8 cellular contexts compared by ENCODE assay signal in the genomic region with DNA sequence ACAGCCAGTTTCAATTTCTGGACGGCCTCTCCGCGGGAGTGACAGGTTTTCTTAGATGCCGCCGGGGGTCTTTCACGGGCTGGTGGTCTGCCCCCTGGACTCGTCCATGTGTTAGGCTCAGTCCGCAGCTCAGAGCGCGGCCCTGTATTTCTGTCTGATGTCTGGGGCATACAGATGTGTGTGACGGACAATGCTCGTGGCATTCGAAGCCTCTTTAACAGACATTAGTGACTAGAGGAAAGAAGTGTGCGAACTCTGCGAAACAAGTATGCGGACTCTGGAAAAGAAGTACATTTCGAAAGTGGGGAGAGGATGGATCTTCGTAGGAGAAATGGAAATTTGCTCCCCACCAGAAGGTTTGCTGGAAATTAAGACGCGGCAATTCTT. TPM values are rescaled to one million over a fixed set of nuclear protein-coding genes. Genes with fewer than 3 reads are reported as not detected.
DNase-seq lines count a peak whose midpoint lies in the region; ATAC-seq and TF ChIP-seq lines count a peak whose summit lies in the region.

No MANE protein-coding gene starts in this region.

- in situ Hi-C loops in astrocyte of the cerebellum (cut with HindIII; ENCODE audit: low sequenced_read_pairs), result no loop called here

- DNase-seq in BJ (ENCODE audit: low read depth) (no peak), astrocyte of the cerebellum (ENCODE audit: low read depth) (no peak), immature natural killer cell (peak in 1 of 3 donors; percentile 7), NCI-H2081 treated with DMSO at 0.1 percent for 48 hours (lab: John Stamatoyannopoulos, UW) (no peak), EL (no peak)
- DNase-seq in stimulated activated naive CD8-positive, alpha-beta T cell treated with anti-CD3 and anti-CD28 coated beads, Interleukin-15, amount 100 ng/mL, for 72 hours, result no peak

- H3K27me3 Mint-ChIP-seq in immature natural killer cell (ENCODE audit: low read depth in 3 of 3), result peaks cover 9 to 15% (median 9%) of the 10 kb centered on the region in 3 donors
- no peaks in the 10 kb centered on the region for H3K27me3 Mint-ChIP-seq in stimulated activated naive CD8-positive, alpha-beta T cell treated with anti-CD3 and anti-CD28 coated beads, Interleukin-15, amount 100 ng/mL, for 72 hours

- POLR2A ChIA-PET in BJ (lab: Charles Lee), result no interaction called here

- H3K4me1 ChIP-seq in HUES64 (ENCODE audit: insufficient read depth, low read length), result peaks cover 11% of the 10 kb centered on the region; the same call in 1 of the 2 replicates

- no peaks in the 10 kb centered on the region for H3K9me3 ChIP-seq in HUES64 (ENCODE audit: insufficient read depth, low read depth, low read length)

- no peak for TF ChIP-seq CTCF in BJ (IDR thresholded peaks at IDR 0.05; ENCODE audit: insufficient read depth, low read depth, low read length)
- TF ChIP-seq CTCF in astrocyte of the cerebellum (IDR thresholded peaks at IDR 0.05; ENCODE audit: low read depth, low read length, missing control alignments), result no peak

- H3K9me3 Mint-ChIP-seq in immature natural killer cell, result no peaks in the 10 kb centered on the region
- H3K9me3 Mint-ChIP-seq in stimulated activated naive CD8-positive, alpha-beta T cell treated with anti-CD3 and anti-CD28 coated beads, Interleukin-15, amount 100 ng/mL, for 72 hours, result no peaks in the 10 kb centered on the region

- no peak for ATAC-seq in stimulated activated naive CD8-positive, alpha-beta T cell treated with anti-CD3 and anti-CD28 coated beads, Interleukin-15, amount 100 ng/mL, for 72 hours
- no peak for ATAC-seq in HG03520 (IDR thresholded peaks at IDR 0.05; ENCODE audit: unreplicated experiment)

- no peaks in the 10 kb centered on the region for H3K36me3 Mint-ChIP-seq in immature natural killer cell

- no peak overlapping the region for H3K27ac ChIP-seq in HUES64 (ENCODE audit: low read depth, low read length)

- peak overlapping the region; percentile 82 to 95 (median 86) for H3K27ac Mint-ChIP-seq in immature natural killer cell
- peak overlapping the region; percentile 94 to 99 for H3K27ac Mint-ChIP-seq in stimulated activated naive CD8-positive, alpha-beta T cell treated with anti-CD3 and anti-CD28 coated beads, Interleukin-15, amount 100 ng/mL, for 72 hours

- H3K4me3 ChIP-seq in BJ (ENCODE audit: low read depth, low read length), result peak overlapping the region; percentile 67
- H3K4me3 ChIP-seq in HUES64 (ENCODE audit: low read length), result peak overlapping the region; percentile 75
- H3K4me3 ChIP-seq in astrocyte of the cerebellum (ENCODE audit: low read depth, low read length), result peak overlapping the region; percentile 78

- peak overlapping the region; percentile 63 for H3K9ac ChIP-seq in HUES64 (ENCODE audit: low read depth, low read length)

- 1% methylated on average over 20 of the region's 20 CpGs for WGBS in HUES64

- H3K4me3 Mint-ChIP-seq in immature natural killer cell, result peak overlapping the region; percentile 94 to 98 (median 95)
- H3K4me3 Mint-ChIP-seq in stimulated activated naive CD8-positive, alpha-beta T cell treated with anti-CD3 and anti-CD28 coated beads, Interleukin-15, amount 100 ng/mL, for 72 hours, result peak overlapping the region; percentile 88 to 99

- H3K27me3 ChIP-seq in BJ (ENCODE audit: control insufficient read depth, insufficient read depth, low read length), result no peaks in the 10 kb centered on the region
- peaks cover 31% of the 10 kb centered on the region for H3K27me3 ChIP-seq in HUES64 (ENCODE audit: insufficient read depth, low read length)

- peaks cover 17 to 36% of the 10 kb centered on the region in 2 donors for H3K4me1 Mint-ChIP-seq in immature natural killer cell
- peaks cover 20% of the 10 kb centered on the region for H3K4me1 Mint-ChIP-seq in stimulated activated naive CD8-positive, alpha-beta T cell treated with anti-CD3 and anti-CD28 coated beads, Interleukin-15, amount 100 ng/mL, for 72 hours

- CTCF ChIA-PET in BJ (lab: Yijun Ruan, JAX), result interaction anchor here (1.2 to 1.4 kb wide), 2 partner anchors 10 to 54 kb away, joined by 3 to 4 read pairs; no protein-coding TSS in a partner anchor

- H3K36me3 ChIP-seq in BJ (ENCODE audit: control insufficient read depth, insufficient read depth, low read length) (no peaks in the 10 kb centered on the region), HUES64 (ENCODE audit: insufficient read depth, low read length) (no peaks in the 10 kb centered on the region)

RNA-seq across cellular contexts. Expression of a gene that starts 0.8 kb away (rescaled TPM):
- 50.7 and 69.2 TPM in 2 replicates for polyA plus RNA-seq in BJ (2011; rRNA removed)
- 54.9 and 59.7 TPM in 2 replicates for polyA minus RNA-seq in BJ (2011; rRNA and poly(A)+ RNA removed)
- 26.5 TPM for polyA plus RNA-seq in HUES64 (2013, experiment 1 of 2)
- 25.7 TPM for polyA plus RNA-seq in HUES64 (2013, experiment 2 of 2)
- polyA plus RNA-seq in immature natural killer cell, result 1 to 10 TPM; 3.9 to 7.5 (median 6.7) TPM
